ENCODE assay signal across 18 cellular contexts in the genomic region with DNA sequence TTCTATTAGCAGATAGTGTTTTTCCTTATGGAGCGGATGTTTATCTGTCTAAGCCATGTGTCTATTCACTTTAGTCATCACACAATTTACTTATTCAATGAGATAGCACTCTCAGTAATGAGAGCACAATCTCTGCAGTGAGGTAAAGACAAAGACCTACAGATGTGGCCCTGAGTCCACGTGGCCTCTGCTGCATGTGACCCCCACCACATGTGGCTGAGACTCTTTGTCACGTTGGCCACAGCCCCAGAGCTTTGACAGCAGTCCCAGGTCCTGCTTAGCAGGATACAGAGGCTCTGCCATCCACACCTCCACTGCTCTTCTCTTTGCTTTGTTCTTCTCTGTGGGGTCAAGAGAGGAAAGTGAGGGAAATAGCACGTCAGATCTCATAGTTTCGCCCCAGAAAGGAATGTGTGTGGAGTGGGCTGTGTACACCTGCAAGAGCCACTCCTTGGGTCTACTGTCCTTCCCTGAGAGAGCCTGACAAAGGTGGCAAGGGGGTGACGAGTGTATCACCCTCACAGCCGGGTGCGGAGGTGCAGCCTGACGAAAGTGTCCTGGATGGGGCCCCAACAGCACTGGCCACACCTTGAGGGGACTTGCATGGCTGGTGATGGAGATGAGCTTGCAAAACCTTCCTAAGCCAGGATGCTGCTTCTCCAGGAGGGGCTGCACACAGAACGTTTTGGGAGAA. TPM values are rescaled to one million over a fixed set of nuclear protein-coding genes. Genes with fewer than 3 reads are reported as not detected.
"Had no signal": no experiment of that assay in that cellular context is flagged by ENCODE, and none has a peak within 500 bp of the region (broad histone marks: within the 10 kb centered on the region; RNA-seq: fewer than 3 reads in every experiment).

No MANE protein-coding gene starts in this region.

- ATAC-seq: activated CD4-positive, alpha-beta T cell treated with anti-CD3 and anti-CD28 coated beads for 36 hours; activated naive CD4-positive, alpha-beta T cell treated with anti-CD3 and anti-CD28 coated beads, Interleukin-2, amount 50 U/mL, for 72 hours had no signal

- H3K27me3 ChIP-seq: dorsolateral prefrontal cortex had no signal

- H3K36me3 ChIP-seq: esophagus muscularis mucosa, suprapubic skin, WERI-Rb-1 had no signal

- DNase-seq: activated CD4-positive, alpha-beta T cell treated with anti-CD3 and anti-CD28 coated beads for 36 hours; activated CD8-positive, alpha-beta memory T cell treated with anti-CD3 and anti-CD28 coated beads for 24 hours; activated effector memory CD4-positive, alpha-beta T cell treated with anti-CD3 and anti-CD28 coated beads, Interleukin-2, amount 50 U/mL, for 16 hours; cerebellar nuclear complex; stimulated activated CD4-positive, alpha-beta T cell treated with anti-CD3 and anti-CD28 coated beads, Interleukin-12 subunit alpha, Interleukin-12 subunit beta, amount 100 ng/mL, for 4 hours; stimulated activated CD4-positive, alpha-beta T cell treated with anti-CD3 and anti-CD28 coated beads, Interleukin-2, amount 100 ng/mL, for 48 hours; stimulated activated naive CD4-positive, alpha-beta T cell treated with Interleukin-2 at 50 U/mL for 16 hours; WERI-Rb-1 had no signal

- H3K4me1 ChIP-seq: suprapubic skin had no signal

- H3K27ac ChIP-seq: dorsolateral prefrontal cortex, esophagus muscularis mucosa, SK-N-MC, suprapubic skin, WERI-Rb-1 had no signal

- H3K27ac Mint-ChIP-seq: activated naive CD4-positive, alpha-beta T cell treated with anti-CD3 and anti-CD28 coated beads, Interleukin-2, amount 50 U/mL, for 72 hours; memory B cell; progenitor cell of endocrine pancreas had no signal

- H3K4me3 ChIP-seq: dorsolateral prefrontal cortex, esophagus muscularis mucosa, SK-N-MC, suprapubic skin had no signal

- H3K27me3 Mint-ChIP-seq: activated CD4-positive, alpha-beta T cell treated with anti-CD3 and anti-CD28 coated beads for 36 hours; memory B cell; T-cell had no signal

- H3K4me3 Mint-ChIP-seq: activated CD4-positive, alpha-beta T cell treated with anti-CD3 and anti-CD28 coated beads for 36 hours; memory B cell; neural crest cell had no signal

RNA-seq across cellular contexts. Expression of a gene that starts 40.7 kb away (rescaled TPM):
- total RNA-seq: fibroblast of villous mesenchyme, neural crest cell, progenitor cell of endocrine pancreas had no signal
